ENCODE assay signal across 1 cellular context in the genomic region with DNA sequence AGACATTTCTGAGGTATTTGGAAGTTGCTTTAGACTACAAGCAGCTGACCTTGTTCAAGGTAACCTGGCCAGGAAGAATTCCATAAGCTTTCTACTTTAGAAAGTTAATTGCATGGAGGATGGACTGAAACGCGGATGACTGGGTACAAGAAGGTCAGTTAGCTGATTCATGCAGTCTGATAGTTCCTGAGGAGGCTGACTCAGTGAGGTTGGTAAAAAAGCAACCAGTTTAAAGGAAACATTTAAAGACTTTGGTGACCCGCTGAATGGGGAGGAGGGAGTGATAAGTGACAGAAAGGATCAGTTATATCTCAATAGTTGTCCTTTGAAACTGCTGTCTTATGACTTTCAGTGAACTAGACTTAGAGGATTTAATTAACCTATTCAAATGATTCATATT.
TF ChIP-seq lines count a peak whose summit lies in the region.

No MANE protein-coding gene starts in this region.

TF ChIP-seq in GM23338, 12 proteins besides CTCF, POLR2A, EP300 and RAD21 (continued from another document):
- TF ChIP-seq ETS1 (IDR thresholded peaks at IDR 0.05) (no peak), ZNF114 (CRISPR knock-in tag; IDR thresholded peaks at IDR 0.05) (no peak), ZNF331 (CRISPR knock-in tag; IDR thresholded peaks at IDR 0.05; ENCODE audit: low read depth) (no peak), EZH2phosphoT487 (IDR thresholded peaks at IDR 0.05; ENCODE audit: unreplicated experiment) (no peak)
- TF ChIP-seq, protein P1, sequence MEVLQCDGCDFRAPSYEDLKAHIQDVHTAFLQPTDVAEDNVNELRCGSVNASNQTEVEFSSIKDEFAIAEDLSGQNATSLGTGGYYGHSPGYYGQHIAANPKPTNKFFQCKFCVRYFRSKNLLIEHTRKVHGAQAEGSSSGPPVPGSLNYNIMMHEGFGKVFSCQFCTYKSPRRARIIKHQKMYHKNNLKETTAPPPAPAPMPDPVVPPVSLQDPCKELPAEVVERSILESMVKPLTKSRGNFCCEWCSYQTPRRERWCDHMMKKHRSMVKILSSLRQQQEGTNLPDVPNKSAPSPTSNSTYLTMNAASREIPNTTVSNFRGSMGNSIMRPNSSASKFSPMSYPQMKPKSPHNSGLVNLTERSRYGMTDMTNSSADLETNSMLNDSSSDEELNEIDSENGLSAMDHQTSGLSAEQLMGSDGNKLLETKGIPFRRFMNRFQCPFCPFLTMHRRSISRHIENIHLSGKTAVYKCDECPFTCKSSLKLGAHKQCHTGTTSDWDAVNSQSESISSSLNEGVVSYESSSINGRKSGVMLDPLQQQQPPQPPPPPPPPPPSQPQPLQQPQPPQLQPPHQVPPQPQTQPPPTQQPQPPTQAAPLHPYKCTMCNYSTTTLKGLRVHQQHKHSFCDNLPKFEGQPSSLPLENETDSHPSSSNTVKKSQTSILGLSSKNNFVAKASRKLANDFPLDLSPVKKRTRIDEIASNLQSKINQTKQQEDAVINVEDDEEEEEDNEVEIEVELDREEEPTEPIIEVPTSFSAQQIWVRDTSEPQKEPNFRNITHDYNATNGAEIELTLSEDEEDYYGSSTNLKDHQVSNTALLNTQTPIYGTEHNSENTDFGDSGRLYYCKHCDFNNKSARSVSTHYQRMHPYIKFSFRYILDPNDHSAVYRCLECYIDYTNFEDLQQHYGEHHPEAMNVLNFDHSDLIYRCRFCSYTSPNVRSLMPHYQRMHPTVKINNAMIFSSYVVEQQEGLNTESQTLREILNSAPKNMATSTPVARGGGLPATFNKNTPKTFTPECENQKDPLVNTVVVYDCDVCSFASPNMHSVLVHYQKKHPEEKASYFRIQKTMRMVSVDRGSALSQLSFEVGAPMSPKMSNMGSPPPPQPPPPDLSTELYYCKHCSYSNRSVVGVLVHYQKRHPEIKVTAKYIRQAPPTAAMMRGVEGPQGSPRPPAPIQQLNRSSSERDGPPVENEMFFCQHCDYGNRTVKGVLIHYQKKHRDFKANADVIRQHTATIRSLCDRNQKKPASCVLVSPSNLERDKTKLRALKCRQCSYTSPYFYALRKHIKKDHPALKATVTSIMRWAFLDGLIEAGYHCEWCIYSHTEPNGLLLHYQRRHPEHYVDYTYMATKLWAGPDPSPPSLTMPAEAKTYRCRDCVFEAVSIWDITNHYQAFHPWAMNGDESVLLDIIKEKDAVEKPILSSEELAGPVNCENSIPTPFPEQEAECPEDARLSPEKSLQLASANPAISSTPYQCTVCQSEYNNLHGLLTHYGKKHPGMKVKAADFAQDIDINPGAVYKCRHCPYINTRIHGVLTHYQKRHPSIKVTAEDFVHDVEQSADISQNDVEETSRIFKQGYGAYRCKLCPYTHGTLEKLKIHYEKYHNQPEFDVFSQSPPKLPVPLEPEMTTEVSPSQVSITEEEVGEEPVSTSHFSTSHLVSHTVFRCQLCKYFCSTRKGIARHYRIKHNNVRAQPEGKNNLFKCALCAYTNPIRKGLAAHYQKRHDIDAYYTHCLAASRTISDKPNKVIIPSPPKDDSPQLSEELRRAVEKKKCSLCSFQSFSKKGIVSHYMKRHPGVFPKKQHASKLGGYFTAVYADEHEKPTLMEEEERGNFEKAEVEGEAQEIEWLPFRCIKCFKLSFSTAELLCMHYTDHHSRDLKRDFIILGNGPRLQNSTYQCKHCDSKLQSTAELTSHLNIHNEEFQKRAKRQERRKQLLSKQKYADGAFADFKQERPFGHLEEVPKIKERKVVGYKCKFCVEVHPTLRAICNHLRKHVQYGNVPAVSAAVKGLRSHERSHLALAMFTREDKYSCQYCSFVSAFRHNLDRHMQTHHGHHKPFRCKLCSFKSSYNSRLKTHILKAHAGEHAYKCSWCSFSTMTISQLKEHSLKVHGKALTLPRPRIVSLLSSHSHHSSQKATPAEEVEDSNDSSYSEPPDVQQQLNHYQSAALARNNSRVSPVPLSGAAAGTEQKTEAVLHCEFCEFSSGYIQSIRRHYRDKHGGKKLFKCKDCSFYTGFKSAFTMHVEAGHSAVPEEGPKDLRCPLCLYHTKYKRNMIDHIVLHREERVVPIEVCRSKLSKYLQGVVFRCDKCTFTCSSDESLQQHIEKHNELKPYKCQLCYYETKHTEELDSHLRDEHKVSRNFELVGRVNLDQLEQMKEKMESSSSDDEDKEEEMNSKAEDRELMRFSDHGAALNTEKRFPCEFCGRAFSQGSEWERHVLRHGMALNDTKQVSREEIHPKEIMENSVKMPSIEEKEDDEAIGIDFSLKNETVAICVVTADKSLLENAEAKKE (CRISPR knock-in tag; IDR thresholded peaks at IDR 0.05): no peak
